ENCODE assay signal across 8 cellular contexts in genomic region chr17:21043296-21044232, GRCh38. TPM values are rescaled to one million over a fixed set of nuclear protein-coding genes. Genes with fewer than 3 reads are reported as not detected.
A peak's percentile ranks its signal among the peaks of the same experiment; 100 is the strongest.
DNase-seq lines count a peak whose midpoint lies in the region; ATAC-seq and TF ChIP-seq lines count a peak whose summit lies in the region.

No MANE protein-coding gene starts in this region.

- DNase-seq in COR-L47 (lab: John Stamatoyannopoulos, UW): peak; percentile 93
- DNase-seq in HL-60 (ENCODE audit: low read depth in 1 of 2, low spot score in 1 of 2): peak; percentile 95 to 99
- peak; percentile 99 for DNase-seq in NOMO-1 treated with dmso at 0.1 percent for 144 hours (lab: John Stamatoyannopoulos, UW; ENCODE audit: unreplicated experiment)
- DNase-seq in activated CD8-positive, alpha-beta memory T cell treated with anti-CD3 and anti-CD28 coated beads, Interleukin-2, amount 50 U/mL, for 4 hours: peak; percentile 96
- DNase-seq in erythroblast (lab: John Stamatoyannopoulos, UW): peak; percentile 98 to 100
- DNase-seq in naive thymus-derived CD4-positive, alpha-beta T cell: peak; percentile 87 to 99 (median 96)
- DNase-seq in stimulated activated naive CD4-positive, alpha-beta T cell (lab: John Stamatoyannopoulos, UW): peak; percentile 95 to 99 (median 96)

- CTCF ChIA-PET in naive thymus-derived CD4-positive, alpha-beta T cell (lab: Charles Lee): interaction anchor here (0.5 to 2.3 kb wide), 15 partner anchors 9 to 469 kb away, joined by 3 to 10 read pairs (median 4); partner anchors contain the start of gene TMEM11

- ATAC-seq in GM19463 (IDR thresholded peaks at IDR 0.05; ENCODE audit: unreplicated experiment): peak; percentile 86
- ATAC-seq in naive thymus-derived CD4-positive, alpha-beta T cell: peak; percentile 88

- H3K36me3 Mint-ChIP-seq in naive thymus-derived CD4-positive, alpha-beta T cell: peaks cover 0 to 2% (median 0%) of the 10 kb centered on the region in 5 donors

- H3K9me3 Mint-ChIP-seq in naive thymus-derived CD4-positive, alpha-beta T cell: peaks cover 0 to 2% (median 0%) of the 10 kb centered on the region in 11 donors

- H3K27me3 Mint-ChIP-seq in naive thymus-derived CD4-positive, alpha-beta T cell: peaks cover 0 to 4% (median 0%) of the 10 kb centered on the region in 5 donors

- H3K4me3 Mint-ChIP-seq in naive thymus-derived CD4-positive, alpha-beta T cell: peak overlapping the region; percentile 75 to 96 (median 86)

- peak overlapping the region; percentile 37 for H3K4me3 ChIP-seq in HL-60 (replicated peaks; ENCODE audit: insufficient read depth, low read length)
- H3K4me3 ChIP-seq in naive thymus-derived CD4-positive, alpha-beta T cell (ENCODE audit: low read length): peak overlapping the region; percentile 73

- peak; percentile 49 for TF ChIP-seq CTCF in HL-60 (IDR thresholded peaks at IDR 0.05; ENCODE audit: insufficient read depth, low read length)

- H3K36me3 ChIP-seq in naive thymus-derived CD4-positive, alpha-beta T cell (ENCODE audit: control insufficient read depth in 2 of 3, insufficient read depth in 3 of 3, low read length in 3 of 3): peaks cover 0 to 5% (median 0%) of the 10 kb centered on the region in 3 experiments

- H3K27me3 ChIP-seq in HL-60 (ENCODE audit: insufficient read depth, poor library complexity, severe bottlenecking): no peaks in the 10 kb centered on the region
- no peaks in the 10 kb centered on the region for H3K27me3 ChIP-seq in naive thymus-derived CD4-positive, alpha-beta T cell (ENCODE audit: control insufficient read depth in 2 of 2, insufficient read depth in 2 of 2, low read length in 2 of 2)

- peaks cover 12 to 22% of the 10 kb centered on the region in 2 donors for H3K4me1 ChIP-seq in naive thymus-derived CD4-positive, alpha-beta T cell (ENCODE audit: control insufficient read depth in 2 of 2, insufficient read depth in 2 of 2, low read length in 2 of 2)

- peak overlapping the region; percentile 96 for H3K27ac ChIP-seq in HL-60 (replicated peaks)
- peak overlapping the region; percentile 91 for H3K27ac ChIP-seq in naive thymus-derived CD4-positive, alpha-beta T cell (ENCODE audit: low read depth, low read length)

- peak overlapping the region; percentile 90 to 97 (median 93) for H3K27ac Mint-ChIP-seq in naive thymus-derived CD4-positive, alpha-beta T cell

- no peak for TF ChIP-seq POLR2A in erythroblast (IDR thresholded peaks at IDR 0.05; ENCODE audit: low read length)

- POLR2A ChIA-PET in naive thymus-derived CD4-positive, alpha-beta T cell (lab: Charles Lee): interaction anchor here (0.6 to 3.3 kb wide), 23 partner anchors 9 to 1066 kb away, joined by 3 to 20 read pairs (median 4); partner anchors contain the start of genes AKAP10, DHRS7B, NATD1 and TMEM11

- H3K9me3 ChIP-seq in naive thymus-derived CD4-positive, alpha-beta T cell (ENCODE audit: control insufficient read depth in 2 of 3, low read length in 3 of 3): no peaks in the 10 kb centered on the region

- intact Hi-C loops in naive thymus-derived CD4-positive, alpha-beta T cell (cut with micrococcal nuclease): loop anchor here (1.0 to 10.0 kb wide), 18 partner anchors 9 to 1666 kb away; partner anchors contain the start of genes DHRS7B (in 2 of the 2), MAP2K3 (in 2 of the 2), TMEM11 (in 2 of the 2) and MAPK7 (in 1 of the 2)

- H3K4me1 Mint-ChIP-seq in naive thymus-derived CD4-positive, alpha-beta T cell: peaks cover 15 to 40% (median 31%) of the 10 kb centered on the region in 7 donors

RNA-seq across cellular contexts. Expression of gene USP22, which starts 0.8 kb away (rescaled TPM):
- total RNA-seq in naive thymus-derived CD4-positive, alpha-beta T cell: 100 to 1,000 TPM; 134 to 172 (median 159) TPM
- polyA plus RNA-seq in naive thymus-derived CD4-positive, alpha-beta T cell: 10 to 100 TPM; 35.0 to 50.7 TPM

Comparison
In these comparisons a context has a peak if more than half of its experiments do, and no peak if none do; other contexts are left out.
1. Peak in every context shown above with its lines: DNase-seq, ATAC-seq, H3K4me3 ChIP-seq and H3K27ac ChIP-seq.